3 cellular contexts compared by ENCODE assay signal in genomic region chr1:68256824-68257223, GRCh38. TPM values are rescaled to one million over a fixed set of nuclear protein-coding genes. Genes with fewer than 3 reads are reported as not detected.
"Had no signal": no experiment of that assay in that cellular context is flagged by ENCODE, and none has a peak within 500 bp of the region (broad histone marks: within the 10 kb centered on the region; RNA-seq: fewer than 3 reads in every experiment).

No MANE protein-coding gene starts in this region.

RNA-seq across cellular contexts. Expression of gene WLS, which starts 24.5 kb away (rescaled TPM):
- total RNA-seq: activated B cell treated with CpG ODN at 0.5 μM for 24 hours; activated CD8-positive, alpha-beta T cell treated with anti-CD3 and anti-CD28 coated beads for 36 hours; T-helper 1 cell treated with Interleukin-12 subunit alpha and Interleukin-12 subunit beta and Interleukin-4 antibody, amounts not matched to agents 30 ng/mL and 1 ng/mL, for 36 hours had no signal
